Comparison of ENCODE assay signal across 18 cellular contexts in the genomic region with DNA sequence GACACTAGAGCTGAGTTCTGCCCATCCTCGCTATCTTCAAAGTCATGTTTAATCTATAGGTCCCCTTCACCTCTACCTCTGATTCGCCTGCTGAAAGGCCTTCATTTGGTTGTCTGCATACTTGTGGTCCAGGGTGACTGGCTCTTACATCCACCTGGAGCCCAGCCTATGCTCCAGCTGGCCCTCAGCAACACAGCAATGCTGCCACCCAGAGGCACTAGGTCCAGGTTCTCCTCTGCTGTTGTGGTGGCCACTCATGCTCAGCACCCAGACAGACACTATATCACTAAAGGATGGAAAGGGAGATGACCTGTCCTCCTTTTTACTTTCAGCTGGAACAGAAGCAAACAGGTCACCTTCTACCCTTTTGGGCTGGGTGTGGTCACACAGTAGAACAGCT.
DNase-seq lines count a peak whose midpoint lies in the region; TF ChIP-seq lines count a peak whose summit lies in the region.
"Had no signal": no experiment of that assay in that cellular context is flagged by ENCODE, and none has a peak within 500 bp of the region (broad histone marks: within the 10 kb centered on the region; RNA-seq: fewer than 3 reads in every experiment).

No MANE protein-coding gene starts in this region.

- H3K9me3 ChIP-seq in testis (no peaks in the 10 kb centered on the region), smooth muscle cell (replicated peaks; ENCODE audit: low read depth) (no peaks in the 10 kb centered on the region)
- H3K9me3 ChIP-seq: gastrocnemius medialis had no signal

- H3K27ac Mint-ChIP-seq in activated naive CD4-positive, alpha-beta T cell treated with anti-CD3 and anti-CD28 coated beads, Interleukin-2, amount 50 U/mL, for 24 hours: peak overlapping the region; percentile 8
- H3K27ac Mint-ChIP-seq in HFFc6: no peak overlapping the region
- H3K27ac Mint-ChIP-seq in T-helper 2 cell treated with Interferon-gamma antibody and Interleukin-4, amounts not matched to agents 5 μg/mL and 100 μg/mL, for 36 hours: no peak overlapping the region
- H3K27ac Mint-ChIP-seq: activated naive CD8-positive, alpha-beta T cell; endodermal cell had no signal

- H3K79me2 ChIP-seq in smooth muscle cell (ENCODE audit: low read depth): no peaks in the 10 kb centered on the region

- no peaks in the 10 kb centered on the region for H3F3A ChIP-seq in smooth muscle cell (ENCODE audit: low read depth)

- H3K36me3 ChIP-seq in testis (ENCODE audit: low read depth, missing control alignments): no peaks in the 10 kb centered on the region
- no peaks in the 10 kb centered on the region for H3K36me3 ChIP-seq in smooth muscle cell (ENCODE audit: low read depth)
- H3K36me3 ChIP-seq: gastrocnemius medialis, WERI-Rb-1 had no signal

- WGBS in testis, 2 donors: 95% methylated on average over 2 of the region's 2 CpGs; no CpG with 5 or more reads in 1 of the 2 donors
- WGBS in smooth muscle cell (ENCODE audit: low lambda C conversion rate): no CpG with 5 or more reads among the region's 2 CpGs

- H3K4me1 Mint-ChIP-seq in activated naive CD4-positive, alpha-beta T cell treated with anti-CD3 and anti-CD28 coated beads, Interleukin-2, amount 50 U/mL, for 24 hours: peaks cover 9% of the 10 kb centered on the region
- 0 out of 2 replicates have a peak, but pooled peaks cover 6% of the 10 kb centered on the region for H3K4me1 Mint-ChIP-seq in HFFc6 (ENCODE audit: low read depth)
- peaks cover 7% of the 10 kb centered on the region for H3K4me1 Mint-ChIP-seq in T-helper 2 cell treated with Interferon-gamma antibody and Interleukin-4, amounts not matched to agents 5 μg/mL and 100 μg/mL, for 36 hours (ENCODE audit: low read depth)
- H3K4me1 Mint-ChIP-seq: endodermal cell, neural crest cell had no signal

- H4K20me1 ChIP-seq in smooth muscle cell (ENCODE audit: low read depth): no peaks in the 10 kb centered on the region

- H3K4me1 ChIP-seq in testis (no peaks in the 10 kb centered on the region), smooth muscle cell (ENCODE audit: low read depth) (no peaks in the 10 kb centered on the region)

- H3K4me3 Mint-ChIP-seq in activated naive CD4-positive, alpha-beta T cell treated with anti-CD3 and anti-CD28 coated beads, Interleukin-2, amount 50 U/mL, for 24 hours: no peak overlapping the region
- no peak overlapping the region for H3K4me3 Mint-ChIP-seq in HFFc6
- H3K4me3 Mint-ChIP-seq in T-helper 2 cell treated with Interferon-gamma antibody and Interleukin-4, amounts not matched to agents 5 μg/mL and 100 μg/mL, for 36 hours: no peak overlapping the region
- H3K4me3 Mint-ChIP-seq: activated naive CD8-positive, alpha-beta T cell; central memory CD8-positive, alpha-beta T cell; endodermal cell; neural crest cell had no signal

- TF ChIP-seq CTCF in HFFc6 (IDR thresholded peaks at IDR 0.05) (peak; percentile 32; the same call in 1 of the 2 replicates), cardiac fibroblast (IDR thresholded peaks at IDR 0.05; ENCODE audit: low read depth, low read length) (peak; percentile 4), testis (IDR thresholded peaks at IDR 0.05) (no peak), smooth muscle cell (IDR thresholded peaks at IDR 0.05; ENCODE audit: borderline replicate concordance, insufficient read depth, poor library complexity, severe bottlenecking) (no peak)

- H3K36me3 Mint-ChIP-seq in activated naive CD4-positive, alpha-beta T cell treated with anti-CD3 and anti-CD28 coated beads, Interleukin-2, amount 50 U/mL, for 24 hours: peaks cover 5% of the 10 kb centered on the region
- H3K36me3 Mint-ChIP-seq in HFFc6 (ENCODE audit: low read depth): no peaks in the 10 kb centered on the region
- peaks cover 2% of the 10 kb centered on the region for H3K36me3 Mint-ChIP-seq in T-helper 2 cell treated with Interferon-gamma antibody and Interleukin-4, amounts not matched to agents 5 μg/mL and 100 μg/mL, for 36 hours (ENCODE audit: low read depth)

- H3K27me3 Mint-ChIP-seq in activated naive CD4-positive, alpha-beta T cell treated with anti-CD3 and anti-CD28 coated beads, Interleukin-2, amount 50 U/mL, for 24 hours: no peaks in the 10 kb centered on the region
- H3K27me3 Mint-ChIP-seq in HFFc6 (ENCODE audit: insufficient read depth): no peaks in the 10 kb centered on the region
- no peaks in the 10 kb centered on the region for H3K27me3 Mint-ChIP-seq in T-helper 2 cell treated with Interferon-gamma antibody and Interleukin-4, amounts not matched to agents 5 μg/mL and 100 μg/mL, for 36 hours (ENCODE audit: low read depth)
- H3K27me3 Mint-ChIP-seq: activated naive CD8-positive, alpha-beta T cell; central memory CD8-positive, alpha-beta T cell had no signal

- H3K27ac ChIP-seq in testis: no peak overlapping the region
- H3K27ac ChIP-seq in smooth muscle cell (ENCODE audit: low read depth): no peak overlapping the region
- H3K27ac ChIP-seq: WERI-Rb-1 had no signal

- no peak overlapping the region for H3K4me2 ChIP-seq in smooth muscle cell

- H3K27me3 ChIP-seq in testis: no peaks in the 10 kb centered on the region
- no peaks in the 10 kb centered on the region for H3K27me3 ChIP-seq in smooth muscle cell (ENCODE audit: low read depth)
- H3K27me3 ChIP-seq: gastrocnemius medialis had no signal

- H3K9ac ChIP-seq in smooth muscle cell (ENCODE audit: low read depth): no peak overlapping the region

- H3K4me3 ChIP-seq in cardiac fibroblast (replicated peaks in 1 of 2; ENCODE audit: low read depth in 2 of 2, low read length in 2 of 2) (no peak overlapping the region), testis (no peak overlapping the region), smooth muscle cell (no peak overlapping the region)
- H3K4me3 ChIP-seq: gastrocnemius medialis had no signal

- no peak for DNase-seq in activated naive CD4-positive, alpha-beta T cell treated with Interleukin-2 at 50 U/mL for 16 hours
- no peak for DNase-seq in HFFc6
- peak; percentile 13 to 19 for DNase-seq in cardiac fibroblast (ENCODE audit: low read depth in 2 of 2)
- DNase-seq in testis: peak; percentile 41
- no peak for DNase-seq in smooth muscle cell (lab: John Stamatoyannopoulos, UW; ENCODE audit: unreplicated experiment)
- no peak for DNase-seq in activated CD4-positive, CD25-positive, alpha-beta regulatory T cell (lab: John Stamatoyannopoulos, UW)
- DNase-seq in T-helper 2 cell treated with Interferon-gamma antibody and Interleukin-4, amounts not matched to agents 5 μg/mL and 100 μg/mL, for 36 hours (ENCODE audit: low spot score): no peak
- DNase-seq: endodermal cell, gastrocnemius medialis, GOT3, KG1, NCI-H1436 treated with DMSO at 0.1 percent for 48 hours, NCI-H69, WERI-Rb-1 had no signal

- intact Hi-C loops in testis (cut with DNase I; ENCODE audit: low total_unique reads): no loop called here

- H2AFZ ChIP-seq in smooth muscle cell (ENCODE audit: low read depth): no peak overlapping the region

- no peak for TF ChIP-seq POLR2A in testis (IDR thresholded peaks at IDR 0.05)

- no peaks in the 10 kb centered on the region for H3K9me3 Mint-ChIP-seq in activated naive CD4-positive, alpha-beta T cell treated with anti-CD3 and anti-CD28 coated beads, Interleukin-2, amount 50 U/mL, for 24 hours
- H3K9me3 Mint-ChIP-seq in HFFc6: no peaks in the 10 kb centered on the region
- no peaks in the 10 kb centered on the region for H3K9me3 Mint-ChIP-seq in T-helper 2 cell treated with Interferon-gamma antibody and Interleukin-4, amounts not matched to agents 5 μg/mL and 100 μg/mL, for 36 hours
- H3K9me3 Mint-ChIP-seq: central memory CD8-positive, alpha-beta T cell; endodermal cell; neural crest cell had no signal

Comparison
In these comparisons a context has a peak if more than half of its experiments do, and no peak if none do; other contexts are left out.
1. DNase-seq: peak in cardiac fibroblast (2 of 2) and testis (single experiment); none in activated naive CD4-positive, alpha-beta T cell treated with Interleukin-2 at 50 U/mL for 16 hours (single experiment), HFFc6 (single experiment), smooth muscle cell (single experiment), activated CD4-positive, CD25-positive, alpha-beta regulatory T cell (0 of 4) and T-helper 2 cell treated with Interferon-gamma antibody and Interleukin-4, amounts not matched to agents 5 μg/mL and 100 μg/mL, for 36 hours (single experiment).
2. CTCF ChIP-seq: peak in HFFc6 (single experiment) and cardiac fibroblast (single experiment); none in testis (0 of 3) and smooth muscle cell (single experiment).